Comparison of ENCODE assay signal across 1 cellular context in genomic region chr3:30642715-30643361, GRCh38.
TF ChIP-seq lines count a peak whose summit lies in the region.

No MANE protein-coding gene starts in this region.

TF ChIP-seq in IMR-90, 13 proteins besides CTCF, POLR2A, EP300 and RAD21:
- TF ChIP-seq CHD1 (IDR thresholded peaks at IDR 0.05; ENCODE audit: low read depth, low read length): no peak
- TF ChIP-seq, protein P1, sequence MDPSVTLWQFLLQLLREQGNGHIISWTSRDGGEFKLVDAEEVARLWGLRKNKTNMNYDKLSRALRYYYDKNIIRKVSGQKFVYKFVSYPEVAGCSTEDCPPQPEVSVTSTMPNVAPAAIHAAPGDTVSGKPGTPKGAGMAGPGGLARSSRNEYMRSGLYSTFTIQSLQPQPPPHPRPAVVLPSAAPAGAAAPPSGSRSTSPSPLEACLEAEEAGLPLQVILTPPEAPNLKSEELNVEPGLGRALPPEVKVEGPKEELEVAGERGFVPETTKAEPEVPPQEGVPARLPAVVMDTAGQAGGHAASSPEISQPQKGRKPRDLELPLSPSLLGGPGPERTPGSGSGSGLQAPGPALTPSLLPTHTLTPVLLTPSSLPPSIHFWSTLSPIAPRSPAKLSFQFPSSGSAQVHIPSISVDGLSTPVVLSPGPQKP (IDR thresholded peaks at IDR 0.05; ENCODE audit: borderline replicate concordance, low read depth, low read length): no peak
- TF ChIP-seq, protein P2, sequence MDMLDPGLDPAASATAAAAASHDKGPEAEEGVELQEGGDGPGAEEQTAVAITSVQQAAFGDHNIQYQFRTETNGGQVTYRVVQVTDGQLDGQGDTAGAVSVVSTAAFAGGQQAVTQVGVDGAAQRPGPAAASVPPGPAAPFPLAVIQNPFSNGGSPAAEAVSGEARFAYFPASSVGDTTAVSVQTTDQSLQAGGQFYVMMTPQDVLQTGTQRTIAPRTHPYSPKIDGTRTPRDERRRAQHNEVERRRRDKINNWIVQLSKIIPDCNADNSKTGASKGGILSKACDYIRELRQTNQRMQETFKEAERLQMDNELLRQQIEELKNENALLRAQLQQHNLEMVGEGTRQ (IDR thresholded peaks at IDR 0.05; ENCODE audit: low read depth, low read length): no peak
- no peak for TF ChIP-seq NFE2L2 (IDR thresholded peaks at IDR 0.05; ENCODE audit: low read depth, low read length)
- no peak for TF ChIP-seq FOS (IDR thresholded peaks at IDR 0.05; ENCODE audit: low read depth, low read length)
- TF ChIP-seq BHLHE40 (IDR thresholded peaks at IDR 0.05; ENCODE audit: low read depth, low read length): no peak
- TF ChIP-seq RFX5 (IDR thresholded peaks at IDR 0.05; ENCODE audit: low read depth, low read length): no peak
- TF ChIP-seq RCOR1 (IDR thresholded peaks at IDR 0.05; ENCODE audit: insufficient replicate concordance, low read length): no peak
- TF ChIP-seq CEBPB (IDR thresholded peaks at IDR 0.05; ENCODE audit: low read depth, low read length): no peak
- TF ChIP-seq MXI1 (IDR thresholded peaks at IDR 0.05; ENCODE audit: borderline replicate concordance, low read depth, low read length): no peak
- TF ChIP-seq MAFK (IDR thresholded peaks at IDR 0.05; ENCODE audit: low read depth, low read length): no peak
- TF ChIP-seq MAZ (IDR thresholded peaks at IDR 0.05; ENCODE audit: borderline replicate concordance, low read depth, low read length): no peak
- no peak for TF ChIP-seq SMC3 (IDR thresholded peaks at IDR 0.05; ENCODE audit: low read depth, low read length)
TF ChIP-seq in IMR-90: peak in this region for 0.
